Comparison of ENCODE assay signal across 1 cellular context in genomic region chr6:53306217-53306616, GRCh38.
A peak's percentile ranks its signal among the peaks of the same experiment; 100 is the strongest.
TF ChIP-seq lines count a peak whose summit lies in the region.

No MANE protein-coding gene starts in this region.

TF ChIP-seq in HepG2, 621 proteins besides CTCF, POLR2A, EP300 and RAD21:
- TF ChIP-seq PCBP2 (optimal IDR thresholded peaks at IDR 0.05; ENCODE audit: low read depth, low read length, poor library complexity, severe bottlenecking) (peak; percentile 98), PCBP1 (IDR thresholded peaks at IDR 0.05; ENCODE audit: borderline replicate concordance, low read depth, low read length) (peak; percentile 96), HNRNPK (IDR thresholded peaks at IDR 0.05; ENCODE audit: low read depth, low read length, poor library complexity, severe bottlenecking) (peak; percentile 100)
